8 cellular contexts compared by ENCODE assay signal in the genomic region with DNA sequence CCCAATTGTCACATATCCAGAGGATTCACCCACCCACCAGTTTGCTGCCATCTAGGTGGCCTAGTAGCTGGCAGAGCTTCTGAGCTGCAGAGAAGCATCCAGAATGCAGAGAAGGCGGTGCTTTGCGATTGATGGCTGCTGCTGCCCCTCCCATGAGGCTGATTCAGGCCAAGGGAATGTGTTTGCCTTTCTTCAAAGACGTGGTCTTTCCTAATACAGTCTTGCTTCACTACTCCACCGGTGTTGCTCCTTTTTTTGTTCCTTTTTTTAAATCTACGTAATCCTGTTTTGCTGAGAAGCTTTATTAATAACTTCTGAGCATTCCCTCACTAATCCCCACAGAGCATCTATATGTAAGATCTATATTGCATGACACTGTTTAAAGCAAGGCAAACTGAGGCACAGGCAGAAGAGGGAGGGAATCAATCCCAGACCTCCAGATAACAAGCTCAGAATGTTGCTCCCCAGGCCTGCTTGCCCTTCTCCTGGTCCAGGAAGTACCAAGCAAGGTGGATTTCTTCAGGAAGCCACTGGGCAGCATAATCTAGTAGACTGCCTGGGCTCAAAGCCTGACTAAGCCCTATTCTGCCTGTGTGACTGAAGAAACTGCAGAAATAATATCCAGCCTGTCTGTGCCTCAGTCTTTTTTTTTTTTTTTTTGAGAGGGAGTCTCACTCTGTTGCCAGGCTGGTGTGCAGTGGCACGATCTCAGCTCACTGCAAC.
DNase-seq lines count a peak whose midpoint lies in the region; ATAC-seq and TF ChIP-seq lines count a peak whose summit lies in the region.

No MANE protein-coding gene starts in this region.

- H2AFZ ChIP-seq in SK-N-SH (ENCODE audit: low read depth): no peak overlapping the region; the same call in 1 of the 2 replicates

- H3K36me3 ChIP-seq in SK-N-SH (replicated peaks in 1 of 2; ENCODE audit: control insufficient read depth in 1 of 2, insufficient read depth in 2 of 2, low read length in 1 of 2): no peaks in the 10 kb centered on the region
- no peaks in the 10 kb centered on the region for H3K36me3 ChIP-seq in spleen

- H3K27me3 ChIP-seq in SK-N-SH (ENCODE audit: insufficient read depth) (no peaks in the 10 kb centered on the region), spleen (replicated peaks in 1 of 7) (no peaks in the 10 kb centered on the region)

- intact Hi-C loops in spleen (cut with DNase I; ENCODE audit: low total_unique reads): loop anchor here (10.0 kb wide), 1 partner anchor 411 kb away; no protein-coding TSS in a partner anchor

- peaks cover 14% of the 10 kb centered on the region for H3F3A ChIP-seq in SK-N-SH (replicated peaks; ENCODE audit: insufficient read depth)

- POLR2A ChIA-PET in SK-N-SH (lab: Yijun Ruan, JAX): no interaction called here

- TF ChIP-seq CTCF in SK-N-SH (IDR thresholded peaks at IDR 0.05): no peak
- TF ChIP-seq CTCF in spleen (IDR thresholded peaks at IDR 0.05 in 8 of 11, conservative IDR thresholded peaks at IDR 0.05 in 3 of 11): no peak

- TF ChIP-seq POLR2A in spleen (IDR thresholded peaks at IDR 0.05): no peak

- no peak for TF ChIP-seq EP300 in SK-N-SH (IDR thresholded peaks at IDR 0.05; ENCODE audit: borderline replicate concordance in 1 of 2, low read depth in 1 of 2, low read length in 1 of 2)

- no peak overlapping the region for H3K4me3 ChIP-seq in SK-N-SH (ENCODE audit: low read depth in 2 of 2, low read length in 1 of 2)
- H3K4me3 ChIP-seq in spleen: no peak overlapping the region

- DNase-seq in H4 (ENCODE audit: low spot score) (peak; percentile 88), SK-N-SH (no peak), foreskin melanocyte (peak; percentile 42), spleen (peak; percentile 78), OCI-M1 (lab: John Stamatoyannopoulos, UW) (no peak)
- DNase-seq in activated CD4-positive, CD25-positive, alpha-beta regulatory T cell treated with anti-CD3 and anti-CD28 coated beads, Interleukin-2, amount 50 U/mL, for 72 hours: no peak
- DNase-seq in stimulated activated CD4-positive, alpha-beta T cell treated with anti-CD3 and anti-CD28 coated beads, Interleukin-15, amount 100 ng/mL, for 24 hours: no peak

- ATAC-seq in HG03432 (IDR thresholded peaks at IDR 0.05; ENCODE audit: unreplicated experiment): no peak

- H3K9me3 ChIP-seq in SK-N-SH (no peaks in the 10 kb centered on the region), spleen (no peaks in the 10 kb centered on the region)

- no peaks in the 10 kb centered on the region for H3K9me2 ChIP-seq in SK-N-SH

- WGBS in SK-N-SH (ENCODE audit: low lambda C conversion rate): 34% methylated on average over 6 of the region's 6 CpGs
- WGBS in spleen, 5 donors: 38 to 65% (median 53%) methylated on average over 6 of the region's 6 CpGs

- CTCF ChIA-PET in SK-N-SH (lab: Yijun Ruan, JAX): interaction anchor here (1.0 to 1.4 kb wide), 3 partner anchors 11 to 159 kb away, joined by 3 to 5 read pairs (median 4); no protein-coding TSS in a partner anchor

- H3K79me2 ChIP-seq in SK-N-SH (ENCODE audit: insufficient read depth): no peaks in the 10 kb centered on the region

- peaks cover 13 to 24% of the 10 kb centered on the region in 2 experiments; a peak in 3 of 4 replicates for H3K4me1 ChIP-seq in SK-N-SH (ENCODE audit: control insufficient read depth in 1 of 2, insufficient read depth in 2 of 2, low read depth in 1 of 2, low read length in 1 of 2)
- H3K4me1 ChIP-seq in spleen: peaks cover 0 to 6% (median 0%) of the 10 kb centered on the region in 6 donors

- peak overlapping the region; percentile 37 for H3K4me2 ChIP-seq in SK-N-SH

- H4K20me1 ChIP-seq in SK-N-SH (ENCODE audit: insufficient read depth): no peaks in the 10 kb centered on the region

- no peak for TF ChIP-seq RAD21 in SK-N-SH (IDR thresholded peaks at IDR 0.05; ENCODE audit: low read length)

- no peak overlapping the region for H3K9ac ChIP-seq in SK-N-SH

- H3K27ac ChIP-seq in SK-N-SH (ENCODE audit: low read depth in 2 of 2, low read length in 1 of 2) (peak overlapping the region in 1 of 2 experiments; percentile 62; a peak in 2 of 4 replicates), spleen (peak overlapping the region in 5 of 8 donors; percentile 22 to 77 (median 71))

TF ChIP-seq in SK-N-SH, 30 proteins besides CTCF, POLR2A, EP300 and RAD21:
- TF ChIP-seq FOSL2 (IDR thresholded peaks at IDR 0.05; ENCODE audit: borderline replicate concordance, low read depth) (peak; percentile 65; the same call in 1 of the 2 replicates), ELF1 (IDR thresholded peaks at IDR 0.05) (no peak), FOXJ3 (CRISPR knock-in tag; IDR thresholded peaks at IDR 0.05) (no peak), MXI1 (IDR thresholded peaks at IDR 0.05; ENCODE audit: low read depth, low read length) (no peak), TCF12 (IDR thresholded peaks at IDR 0.05) (peak; percentile 33; the same call in 1 of the 2 replicates), SIN3A (IDR thresholded peaks at IDR 0.05; ENCODE audit: borderline replicate concordance, low read depth, low read length) (no peak), NRF1 (IDR thresholded peaks at IDR 0.05; ENCODE audit: low read depth, low read length) (no peak), CHD2 (IDR thresholded peaks at IDR 0.05; ENCODE audit: low read length, partially characterized antibody) (no peak), JUND (IDR thresholded peaks at IDR 0.05) (peak; percentile 79), NFIC (IDR thresholded peaks at IDR 0.05; ENCODE audit: borderline replicate concordance) (no peak), TAF1 (IDR thresholded peaks at IDR 0.05; ENCODE audit: borderline replicate concordance, low read depth, low read length) (no peak), POLR2AphosphoS5 (IDR thresholded peaks at IDR 0.05; ENCODE audit: low read depth, low read length) (no peak), RXRA (IDR thresholded peaks at IDR 0.05; ENCODE audit: borderline replicate concordance, low read depth) (no peak), USF2 (IDR thresholded peaks at IDR 0.05; ENCODE audit: borderline replicate concordance, low read depth, low read length) (no peak), FOXM1 (IDR thresholded peaks at IDR 0.05; ENCODE audit: low read depth) (no peak)
- TF ChIP-seq, protein P1, sequence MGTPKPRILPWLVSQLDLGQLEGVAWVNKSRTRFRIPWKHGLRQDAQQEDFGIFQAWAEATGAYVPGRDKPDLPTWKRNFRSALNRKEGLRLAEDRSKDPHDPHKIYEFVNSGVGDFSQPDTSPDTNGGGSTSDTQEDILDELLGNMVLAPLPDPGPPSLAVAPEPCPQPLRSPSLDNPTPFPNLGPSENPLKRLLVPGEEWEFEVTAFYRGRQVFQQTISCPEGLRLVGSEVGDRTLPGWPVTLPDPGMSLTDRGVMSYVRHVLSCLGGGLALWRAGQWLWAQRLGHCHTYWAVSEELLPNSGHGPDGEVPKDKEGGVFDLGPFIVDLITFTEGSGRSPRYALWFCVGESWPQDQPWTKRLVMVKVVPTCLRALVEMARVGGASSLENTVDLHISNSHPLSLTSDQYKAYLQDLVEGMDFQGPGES (IDR thresholded peaks at IDR 0.05; ENCODE audit: low read depth, low read length): no peak
- TF ChIP-seq, protein P2, sequence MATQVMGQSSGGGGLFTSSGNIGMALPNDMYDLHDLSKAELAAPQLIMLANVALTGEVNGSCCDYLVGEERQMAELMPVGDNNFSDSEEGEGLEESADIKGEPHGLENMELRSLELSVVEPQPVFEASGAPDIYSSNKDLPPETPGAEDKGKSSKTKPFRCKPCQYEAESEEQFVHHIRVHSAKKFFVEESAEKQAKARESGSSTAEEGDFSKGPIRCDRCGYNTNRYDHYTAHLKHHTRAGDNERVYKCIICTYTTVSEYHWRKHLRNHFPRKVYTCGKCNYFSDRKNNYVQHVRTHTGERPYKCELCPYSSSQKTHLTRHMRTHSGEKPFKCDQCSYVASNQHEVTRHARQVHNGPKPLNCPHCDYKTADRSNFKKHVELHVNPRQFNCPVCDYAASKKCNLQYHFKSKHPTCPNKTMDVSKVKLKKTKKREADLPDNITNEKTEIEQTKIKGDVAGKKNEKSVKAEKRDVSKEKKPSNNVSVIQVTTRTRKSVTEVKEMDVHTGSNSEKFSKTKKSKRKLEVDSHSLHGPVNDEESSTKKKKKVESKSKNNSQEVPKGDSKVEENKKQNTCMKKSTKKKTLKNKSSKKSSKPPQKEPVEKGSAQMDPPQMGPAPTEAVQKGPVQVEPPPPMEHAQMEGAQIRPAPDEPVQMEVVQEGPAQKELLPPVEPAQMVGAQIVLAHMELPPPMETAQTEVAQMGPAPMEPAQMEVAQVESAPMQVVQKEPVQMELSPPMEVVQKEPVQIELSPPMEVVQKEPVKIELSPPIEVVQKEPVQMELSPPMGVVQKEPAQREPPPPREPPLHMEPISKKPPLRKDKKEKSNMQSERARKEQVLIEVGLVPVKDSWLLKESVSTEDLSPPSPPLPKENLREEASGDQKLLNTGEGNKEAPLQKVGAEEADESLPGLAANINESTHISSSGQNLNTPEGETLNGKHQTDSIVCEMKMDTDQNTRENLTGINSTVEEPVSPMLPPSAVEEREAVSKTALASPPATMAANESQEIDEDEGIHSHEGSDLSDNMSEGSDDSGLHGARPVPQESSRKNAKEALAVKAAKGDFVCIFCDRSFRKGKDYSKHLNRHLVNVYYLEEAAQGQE (IDR thresholded peaks at IDR 0.05; ENCODE audit: low read depth, low read length): no peak
- TF ChIP-seq, protein P3, sequence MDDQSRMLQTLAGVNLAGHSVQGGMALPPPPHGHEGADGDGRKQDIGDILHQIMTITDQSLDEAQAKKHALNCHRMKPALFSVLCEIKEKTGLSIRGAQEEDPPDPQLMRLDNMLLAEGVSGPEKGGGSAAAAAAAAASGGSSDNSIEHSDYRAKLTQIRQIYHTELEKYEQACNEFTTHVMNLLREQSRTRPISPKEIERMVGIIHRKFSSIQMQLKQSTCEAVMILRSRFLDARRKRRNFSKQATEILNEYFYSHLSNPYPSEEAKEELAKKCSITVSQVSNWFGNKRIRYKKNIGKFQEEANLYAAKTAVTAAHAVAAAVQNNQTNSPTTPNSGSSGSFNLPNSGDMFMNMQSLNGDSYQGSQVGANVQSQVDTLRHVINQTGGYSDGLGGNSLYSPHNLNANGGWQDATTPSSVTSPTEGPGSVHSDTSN (IDR thresholded peaks at IDR 0.05): peak; percentile 80

Comparison
In these comparisons a context has a peak if more than half of its experiments do, and no peak if none do; other contexts are left out.
1. DNase-seq: peak in H4 (single experiment), foreskin melanocyte (single experiment) and spleen (single experiment); none in SK-N-SH (single experiment), activated CD4-positive, CD25-positive, alpha-beta regulatory T cell treated with anti-CD3 and anti-CD28 coated beads, Interleukin-2, amount 50 U/mL, for 72 hours (single experiment), OCI-M1 (single experiment) and stimulated activated CD4-positive, alpha-beta T cell treated with anti-CD3 and anti-CD28 coated beads, Interleukin-15, amount 100 ng/mL, for 24 hours (single experiment).